Comparison of ENCODE assay signal across 8 cellular contexts in genomic region chr2:231297108-231297908, GRCh38.
DNase-seq lines count a peak whose midpoint lies in the region; ATAC-seq and TF ChIP-seq lines count a peak whose summit lies in the region.

No MANE protein-coding gene starts in this region.

- TF ChIP-seq CTCF in AG10803 (conservative IDR thresholded peaks at IDR 0.05; ENCODE audit: low read length) (peak; percentile 72), GM12875 (IDR thresholded peaks at IDR 0.05; ENCODE audit: borderline replicate concordance, insufficient read depth, low read depth, low read length) (peak; percentile 90), OCI-LY3 (IDR thresholded peaks at IDR 0.05; ENCODE audit: low read depth, low read length) (peak; percentile 70), MCF 10A (IDR thresholded peaks at IDR 0.05; ENCODE audit: unreplicated experiment) (peak; percentile 42)

- POLR2A ChIA-PET in MCF 10A (lab: Yijun Ruan, JAX), result interaction anchor here (0.6 to 0.9 kb wide), 3 partner anchors 9 to 115 kb away, joined by 3 to 4 read pairs (median 4); no protein-coding TSS in a partner anchor

- intact Hi-C loops in MCF 10A (cut with micrococcal nuclease), result loop anchor here (1.0 to 10.0 kb wide), 3 partner anchors 70 to 193 kb away; no protein-coding TSS in a partner anchor

- H3K27me3 Mint-ChIP-seq in MCF 10A (ENCODE audit: insufficient read depth, unreplicated experiment), result no peaks in the 10 kb centered on the region

- peaks cover 18% of the 10 kb centered on the region for H3K36me3 Mint-ChIP-seq in MCF 10A (ENCODE audit: insufficient read depth, unreplicated experiment)

- no peaks in the 10 kb centered on the region for H3K79me2 ChIP-seq in OCI-LY3 (ENCODE audit: low read length)

- no peaks in the 10 kb centered on the region for H3K9me3 Mint-ChIP-seq in MCF 10A (ENCODE audit: unreplicated experiment)

- no peaks in the 10 kb centered on the region for H3K27me3 ChIP-seq in OCI-LY3 (ENCODE audit: low read depth, low read length)

- BruUV-seq in MCF 10A (replicated peaks; lab: Mats Ljungman, UMichigan), result no TSS peak

- CTCF ChIA-PET in MCF 10A (lab: Yijun Ruan, JAX), result interaction anchor here (0.6 to 2.8 kb wide), 16 partner anchors 9 to 346 kb away, joined by 3 to 25 read pairs (median 7); no protein-coding TSS in a partner anchor

- peaks cover 68% of the 10 kb centered on the region for H3K4me1 ChIP-seq in OCI-LY3 (ENCODE audit: low read length)

- H3K4me3 Mint-ChIP-seq in MCF 10A (ENCODE audit: unreplicated experiment), result no peak overlapping the region

- no peak overlapping the region for H3K27ac Mint-ChIP-seq in MCF 10A (ENCODE audit: low read depth, unreplicated experiment)

- no peaks in the 10 kb centered on the region for H4K20me1 ChIP-seq in OCI-LY3 (ENCODE audit: insufficient read depth, low read length)

- peak overlapping the region; percentile 72 for H3K4me2 ChIP-seq in OCI-LY3 (ENCODE audit: low read length)

- peak overlapping the region; percentile 88; the same call in 1 of the 2 replicates for H2AFZ ChIP-seq in OCI-LY3 (ENCODE audit: low read depth, low read length)

- ATAC-seq in HG03095 (IDR thresholded peaks at IDR 0.05; ENCODE audit: unreplicated experiment), result peak; percentile 58

- H3K9ac ChIP-seq in OCI-LY3 (ENCODE audit: low read length), result peak overlapping the region; percentile 22; the same call in 1 of the 2 replicates

- H3K4me3 ChIP-seq in AG10803 (ENCODE audit: low read length), result no peak overlapping the region
- H3K4me3 ChIP-seq in GM12875 (ENCODE audit: low read depth, low read length), result no peak overlapping the region
- H3K4me3 ChIP-seq in OCI-LY3 (ENCODE audit: low read length), result peak overlapping the region; percentile 44

- DNase-seq in AG10803 (ENCODE audit: low read depth) (peak; percentile 53), MCF 10A (ENCODE audit: unreplicated experiment) (peak; percentile 51), islet precursor cell (peak; percentile 87), dedifferentiated amniotic fluid mesenchymal stem cell (ENCODE audit: extremely low spot score) (no peak)
- DNase-seq in stimulated activated CD4-positive, alpha-beta T cell treated with anti-CD3 and anti-CD28 coated beads, Interleukin-4, amount 100 ng/mL, for 24 hours, result peak; percentile 7

- no peaks in the 10 kb centered on the region for H3K36me3 ChIP-seq in OCI-LY3 (replicated peaks; ENCODE audit: low read depth, low read length)

- peak overlapping the region; percentile 17; the same call in 1 of the 2 replicates for H3K27ac ChIP-seq in OCI-LY3 (ENCODE audit: low read length)

- no peaks in the 10 kb centered on the region for H3K4me1 Mint-ChIP-seq in MCF 10A (ENCODE audit: insufficient read depth, unreplicated experiment)

- no peaks in the 10 kb centered on the region for H3K9me3 ChIP-seq in OCI-LY3 (ENCODE audit: insufficient read depth, low read length)
